ENCODE assay signal across 10 cellular contexts in the genomic region with DNA sequence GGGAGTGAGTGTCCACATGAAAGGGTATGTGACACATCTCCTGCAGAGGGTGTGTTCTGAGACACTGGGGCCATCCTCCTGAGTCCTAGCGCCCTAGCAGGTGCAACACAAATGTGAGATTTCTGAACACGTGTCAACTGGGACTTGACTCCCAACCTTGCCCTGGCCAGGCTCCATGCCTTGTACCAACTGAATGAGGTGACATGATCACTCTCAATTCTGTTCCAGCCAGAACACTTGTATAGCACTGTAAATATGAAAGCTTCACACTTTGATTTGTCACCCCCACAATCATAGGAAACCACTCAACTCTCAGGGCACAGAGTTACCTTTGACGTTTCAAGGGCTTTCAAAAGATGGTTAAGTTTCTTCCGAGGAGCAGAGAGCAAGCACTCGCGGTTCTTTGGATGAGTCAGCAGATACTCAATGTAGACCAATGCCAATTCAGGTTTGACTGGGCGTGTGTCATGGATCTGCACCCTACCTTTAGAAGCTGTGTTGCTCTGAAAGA. TPM values are rescaled to one million over a fixed set of nuclear protein-coding genes. Genes with fewer than 3 reads are reported as not detected.
A peak's percentile ranks its signal among the peaks of the same experiment; 100 is the strongest.
DNase-seq lines count a peak whose midpoint lies in the region; ATAC-seq lines count a peak whose summit lies in the region.
"Had no signal": no experiment of that assay in that cellular context is flagged by ENCODE, and none has a peak within 500 bp of the region (broad histone marks: within the 10 kb centered on the region; RNA-seq: fewer than 3 reads in every experiment).

No MANE protein-coding gene starts in this region.

- H3K4me3 ChIP-seq in CD4-positive, CD25-positive, alpha-beta regulatory T cell (ENCODE audit: low read depth, low read length) = peak overlapping the region; percentile 20

- no peaks in the 10 kb centered on the region for H3K9me3 ChIP-seq in CD4-positive, CD25-positive, alpha-beta regulatory T cell (ENCODE audit: control insufficient read depth in 2 of 2, low read length in 2 of 2)

- H3K27me3 Mint-ChIP-seq in CD4-positive, CD25-positive, alpha-beta regulatory T cell = no peaks in the 10 kb centered on the region
- H3K27me3 Mint-ChIP-seq in activated T-helper 2 cell treated with anti-CD3 and anti-CD28 coated beads, Interferon-gamma antibody, Interleukin-2, Interleukin-4, amounts not matched to agents 10 μg/mL and 5 μg/mL and 100 μg/mL, durations not matched to agents 14 hours and 24 hours and 36 hours (ENCODE audit: low read depth) = no peaks in the 10 kb centered on the region
- H3K27me3 Mint-ChIP-seq: CD4-positive, alpha-beta memory T cell had no signal

- DNase-seq in CD4-positive, CD25-positive, alpha-beta regulatory T cell = peak; percentile 13 to 87 (median 58)
- peak; percentile 66 for DNase-seq in activated T-helper 2 cell treated with anti-CD3 and anti-CD28 coated beads, Interferon-gamma antibody, Interleukin-2, Interleukin-4, amounts not matched to agents 10 μg/mL and 5 μg/mL and 100 μg/mL, durations not matched to agents 14 hours and 24 hours and 36 hours (ENCODE audit: low spot score)
- DNase-seq in medulla oblongata (ENCODE audit: extremely low spot score) = no peak
- DNase-seq in superior temporal gyrus (ENCODE audit: extremely low spot score) = no peak
- no peak for DNase-seq in left ventricle myocardium superior
- DNase-seq in dermis blood vessel endothelial cell = no peak
- DNase-seq: MV-4-11 had no signal

- peak; percentile 88 to 93 for ATAC-seq in CD4-positive, CD25-positive, alpha-beta regulatory T cell (ENCODE audit: low read depth in 2 of 2)
- peak; percentile 88 for ATAC-seq in GM19372 (IDR thresholded peaks at IDR 0.05; ENCODE audit: low read depth, unreplicated experiment)
- ATAC-seq in HG03103 (IDR thresholded peaks at IDR 0.05; ENCODE audit: low read depth, unreplicated experiment) = peak; percentile 96
- ATAC-seq in left ventricle myocardium superior = no peak

- peak overlapping the region; percentile 65 for H3K27ac ChIP-seq in CD4-positive, CD25-positive, alpha-beta regulatory T cell (ENCODE audit: insufficient read depth, low read length, poor library complexity, severe bottlenecking)

- peaks cover 8 to 15% (median 14%) of the 10 kb centered on the region in 4 donors for H3K4me1 Mint-ChIP-seq in CD4-positive, CD25-positive, alpha-beta regulatory T cell
- peaks cover 31% of the 10 kb centered on the region for H3K4me1 Mint-ChIP-seq in activated T-helper 2 cell treated with anti-CD3 and anti-CD28 coated beads, Interferon-gamma antibody, Interleukin-2, Interleukin-4, amounts not matched to agents 10 μg/mL and 5 μg/mL and 100 μg/mL, durations not matched to agents 14 hours and 24 hours and 36 hours (ENCODE audit: low read depth)

- peaks cover 7% of the 10 kb centered on the region for H3K4me1 ChIP-seq in CD4-positive, CD25-positive, alpha-beta regulatory T cell (ENCODE audit: control insufficient read depth, insufficient read depth, low read length, poor library complexity, severe bottlenecking)

- H3K36me3 ChIP-seq in CD4-positive, CD25-positive, alpha-beta regulatory T cell (ENCODE audit: control insufficient read depth, insufficient read depth, low read length) = peaks cover 9% of the 10 kb centered on the region

- H3K27me3 ChIP-seq in CD4-positive, CD25-positive, alpha-beta regulatory T cell (ENCODE audit: control insufficient read depth, insufficient read depth, low read length) = no peaks in the 10 kb centered on the region

- H3K4me3 Mint-ChIP-seq in CD4-positive, CD25-positive, alpha-beta regulatory T cell = peak overlapping the region; percentile 24 to 59 (median 34)
- H3K4me3 Mint-ChIP-seq in activated T-helper 2 cell treated with anti-CD3 and anti-CD28 coated beads, Interferon-gamma antibody, Interleukin-2, Interleukin-4, amounts not matched to agents 10 μg/mL and 5 μg/mL and 100 μg/mL, durations not matched to agents 14 hours and 24 hours and 36 hours (ENCODE audit: low read depth) = no peak overlapping the region

- no peaks in the 10 kb centered on the region for H3K9me3 Mint-ChIP-seq in CD4-positive, CD25-positive, alpha-beta regulatory T cell
- no peaks in the 10 kb centered on the region for H3K9me3 Mint-ChIP-seq in activated T-helper 2 cell treated with anti-CD3 and anti-CD28 coated beads, Interferon-gamma antibody, Interleukin-2, Interleukin-4, amounts not matched to agents 10 μg/mL and 5 μg/mL and 100 μg/mL, durations not matched to agents 14 hours and 24 hours and 36 hours

- intact Hi-C loops in activated T-helper 2 cell treated with anti-CD3 and anti-CD28 coated beads, Interferon-gamma antibody, Interleukin-2, Interleukin-4, amounts not matched to agents 10 μg/mL and 5 μg/mL and 100 μg/mL, durations not matched to agents 14 hours and 24 hours and 36 hours (cut with micrococcal nuclease) = loop anchor here (2.0 to 10.0 kb wide), 4 partner anchors 49 to 397 kb away; partner anchors contain the start of gene NCAPG2
- intact Hi-C loops in left ventricle myocardium superior (cut with micrococcal nuclease) = no loop called here

- peaks cover 34% of the 10 kb centered on the region for H3K36me3 Mint-ChIP-seq in CD4-positive, CD25-positive, alpha-beta regulatory T cell
- H3K36me3 Mint-ChIP-seq in activated T-helper 2 cell treated with anti-CD3 and anti-CD28 coated beads, Interferon-gamma antibody, Interleukin-2, Interleukin-4, amounts not matched to agents 10 μg/mL and 5 μg/mL and 100 μg/mL, durations not matched to agents 14 hours and 24 hours and 36 hours (ENCODE audit: low read depth) = peaks cover 71% of the 10 kb centered on the region

- peak overlapping the region; percentile 11 to 69 (median 49) for H3K27ac Mint-ChIP-seq in CD4-positive, CD25-positive, alpha-beta regulatory T cell
- peak overlapping the region; percentile 88 for H3K27ac Mint-ChIP-seq in activated T-helper 2 cell treated with anti-CD3 and anti-CD28 coated beads, Interferon-gamma antibody, Interleukin-2, Interleukin-4, amounts not matched to agents 10 μg/mL and 5 μg/mL and 100 μg/mL, durations not matched to agents 14 hours and 24 hours and 36 hours

RNA-seq across cellular contexts. Expression of gene NCAPG2, which starts 48.6 kb away (rescaled TPM):
- total RNA-seq in CD4-positive, CD25-positive, alpha-beta regulatory T cell = 10.6 TPM
- 1 to 10 TPM; 2.7 to 5.6 (median 3.8) TPM for polyA plus RNA-seq in CD4-positive, CD25-positive, alpha-beta regulatory T cell
- 94.7 and 101 TPM in 2 replicates for total RNA-seq in activated T-helper 2 cell treated with anti-CD3 and anti-CD28 coated beads, Interferon-gamma antibody, Interleukin-2, Interleukin-4, amounts not matched to agents 10 μg/mL and 5 μg/mL and 100 μg/mL, durations not matched to agents 14 hours and 24 hours and 36 hours
- 5.0 TPM for total RNA-seq in left ventricle myocardium superior
- total RNA-seq in dermis blood vessel endothelial cell = 12.4 and 46.8 TPM in 2 replicates

Comparison
In these comparisons a context has a peak if more than half of its experiments do, and no peak if none do; other contexts are left out.
1. DNase-seq: peak in CD4-positive, CD25-positive, alpha-beta regulatory T cell (3 of 3) and activated T-helper 2 cell treated with anti-CD3 and anti-CD28 coated beads, Interferon-gamma antibody, Interleukin-2, Interleukin-4, amounts not matched to agents 10 μg/mL and 5 μg/mL and 100 μg/mL, durations not matched to agents 14 hours and 24 hours and 36 hours (single experiment); none in medulla oblongata (single experiment), superior temporal gyrus (single experiment), left ventricle myocardium superior (single experiment) and dermis blood vessel endothelial cell (single experiment).